Comparison of ENCODE assay signal across 1 cellular context in genomic region chr20:37327748-37328147, GRCh38.
TF ChIP-seq lines count a peak whose summit lies in the region.

No MANE protein-coding gene starts in this region.

TF ChIP-seq in GM23338, 12 proteins besides CTCF, POLR2A, EP300 and RAD21 (continued from another document):
- no peak for TF ChIP-seq ZNF462 (CRISPR knock-in tag; IDR thresholded peaks at IDR 0.05)
- no peak for TF ChIP-seq ZNF114 (CRISPR knock-in tag; IDR thresholded peaks at IDR 0.05)
- TF ChIP-seq POLR2AphosphoS5 (IDR thresholded peaks at IDR 0.05; ENCODE audit: low read depth), result no peak
- TF ChIP-seq EZH2 (IDR thresholded peaks at IDR 0.05; ENCODE audit: low read depth, unreplicated experiment), result no peak
